ENCODE assay signal across 36 cellular contexts in the genomic region with DNA sequence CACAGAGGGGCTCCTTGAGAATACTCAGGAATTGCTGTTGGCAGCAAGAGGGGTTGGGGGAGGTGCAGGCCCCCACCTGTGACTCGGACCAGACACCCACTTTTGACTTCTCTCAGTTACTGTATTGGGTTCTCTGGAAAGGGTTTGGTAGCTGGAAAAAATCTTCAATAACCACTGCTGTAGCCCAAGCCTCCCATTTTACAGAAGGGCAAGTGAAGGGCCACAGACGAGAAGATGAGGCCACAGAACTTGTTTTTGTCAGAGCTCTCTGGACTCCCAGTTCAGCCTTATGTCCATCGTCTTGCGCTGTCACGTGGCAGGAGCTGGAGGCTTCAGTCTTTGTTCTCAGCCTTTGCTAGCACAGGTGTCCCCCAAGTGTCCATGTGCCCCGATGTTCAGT. TPM values are rescaled to one million over a fixed set of nuclear protein-coding genes. Genes with fewer than 3 reads are reported as not detected.
"Had no signal": no experiment of that assay in that cellular context is flagged by ENCODE, and none has a peak within 500 bp of the region (broad histone marks: within the 10 kb centered on the region; RNA-seq: fewer than 3 reads in every experiment).

No MANE protein-coding gene starts in this region.

- H3K4me1 Mint-ChIP-seq: mesothelial cell of epicardium had no signal

- H3K36me3 ChIP-seq: colonic mucosa, ovary, transverse colon, uterus had no signal

- H3K27ac ChIP-seq: colonic mucosa, esophagus muscularis mucosa, foreskin keratinocyte, gastroesophageal sphincter, heart left ventricle, hepatocyte, left lung, ovary, suprapubic skin, transverse colon, upper lobe of right lung, uterus had no signal

- DNase-seq: colonic mucosa; dermis blood vessel endothelial cell; effector memory CD4-positive, alpha-beta T cell; foreskin keratinocyte; heart left ventricle; left cardiac atrium; left lung; mesenchymal stem cell; mucosa of descending colon; naive B cell; occipital lobe; ovary; stimulated activated CD4-positive, alpha-beta T cell treated with anti-CD3 and anti-CD28 coated beads, Interleukin-12 subunit alpha, Interleukin-12 subunit beta, amount 100 ng/mL, for 4 hours; stimulated activated CD4-positive, alpha-beta T cell treated with anti-CD3 and anti-CD28 coated beads, Interleukin-1b, Interleukin-23, amount 100 ng/mL, for 48 hours; stimulated activated CD4-positive, alpha-beta T cell treated with anti-CD3 and anti-CD28 coated beads, Interleukin-4, amount 100 ng/mL, for 1 hour; stimulated activated CD8-positive, alpha-beta memory T cell treated with anti-CD3 and anti-CD28 coated beads, Interleukin-4, amount 100 ng/mL, for 48 hours; stimulated activated naive CD4-positive, alpha-beta T cell; stimulated activated naive CD8-positive, alpha-beta T cell treated with anti-CD3 and anti-CD28 coated beads, Interleukin-15, amount 100 ng/mL, for 72 hours; transverse colon; upper lobe of right lung; uterus had no signal

- H3K27ac Mint-ChIP-seq: mesothelial cell of epicardium; natural killer cell treated with Interleukin-12 subunit alpha and Interleukin-12 subunit beta and Interleukin-15 and Interleukin-18, amount 100 ng/mL, for 72 hours; progenitor cell of endocrine pancreas had no signal

- H3K27me3 Mint-ChIP-seq: naive B cell; natural killer cell treated with Interleukin-12 subunit alpha and Interleukin-12 subunit beta and Interleukin-15 and Interleukin-18, amount 100 ng/mL, for 72 hours; progenitor cell of endocrine pancreas; stimulated activated naive CD8-positive, alpha-beta T cell treated with anti-CD3 and anti-CD28 coated beads, Interleukin-15, amount 100 ng/mL, for 72 hours had no signal

- H3K9me3 ChIP-seq: colonic mucosa, esophagus muscularis mucosa, gastroesophageal sphincter, heart left ventricle, left lung, mucosa of descending colon, ovary, suprapubic skin, transverse colon, upper lobe of right lung, uterus had no signal

- H3K27me3 ChIP-seq: colonic mucosa, esophagus muscularis mucosa, foreskin keratinocyte, gastroesophageal sphincter, heart left ventricle, hepatocyte, left lung, ovary, suprapubic skin, transverse colon, upper lobe of right lung, uterus had no signal

- H2AFZ ChIP-seq: hepatocyte had no signal

- H3K36me3 Mint-ChIP-seq: mesothelial cell of epicardium had no signal

- H3K4me3 Mint-ChIP-seq: mesothelial cell of epicardium; natural killer cell treated with Interleukin-12 subunit alpha and Interleukin-12 subunit beta and Interleukin-15 and Interleukin-18, amount 100 ng/mL, for 72 hours; stimulated activated naive CD8-positive, alpha-beta T cell treated with anti-CD3 and anti-CD28 coated beads, Interleukin-15, amount 100 ng/mL, for 72 hours had no signal

- FAIRE-seq: endothelial cell of umbilical vein, islet of Langerhans had no signal

- H3K79me2 ChIP-seq: hepatocyte had no signal

- H3K4me3 ChIP-seq: colonic mucosa, esophagus muscularis mucosa, gastroesophageal sphincter, heart left ventricle, hepatocyte, left lung, mucosa of descending colon, ovary, smooth muscle cell, suprapubic skin, transverse colon, upper lobe of right lung, uterus had no signal

- ATAC-seq: foreskin keratinocyte; gastroesophageal sphincter; heart left ventricle; left cardiac atrium; left lung; mucosa of descending colon; natural killer cell treated with Interleukin-12 subunit alpha and Interleukin-12 subunit beta and Interleukin-15 and Interleukin-18, amount 100 ng/mL, for 72 hours; sciatic nerve; stimulated activated naive CD8-positive, alpha-beta T cell treated with anti-CD3 and anti-CD28 coated beads, Interleukin-15, amount 100 ng/mL, for 72 hours; upper lobe of right lung had no signal

- H3K9me3 Mint-ChIP-seq: mesothelial cell of epicardium; naive B cell; natural killer cell treated with Interleukin-12 subunit alpha and Interleukin-12 subunit beta and Interleukin-15 and Interleukin-18, amount 100 ng/mL, for 72 hours; stimulated activated naive CD8-positive, alpha-beta T cell treated with anti-CD3 and anti-CD28 coated beads, Interleukin-15, amount 100 ng/mL, for 72 hours had no signal

- H3K4me1 ChIP-seq: colonic mucosa, esophagus muscularis mucosa, foreskin keratinocyte, gastroesophageal sphincter, suprapubic skin, transverse colon, upper lobe of right lung, uterus had no signal

- H3K4me2 ChIP-seq: hepatocyte, smooth muscle cell had no signal

RNA-seq across cellular contexts. Expression of gene GHRL, which starts 57.2 kb away (rescaled TPM):
- total RNA-seq: endothelial cell of umbilical vein, epithelial cell of proximal tubule, fibroblast of lung, foreskin keratinocyte, kidney epithelial cell, lower leg skin, occipital lobe, smooth muscle cell had no signal
- polyA plus RNA-seq: endothelial cell of umbilical vein, foreskin keratinocyte had no signal
